ENCODE assay signal across 16 cellular contexts in the genomic region with DNA sequence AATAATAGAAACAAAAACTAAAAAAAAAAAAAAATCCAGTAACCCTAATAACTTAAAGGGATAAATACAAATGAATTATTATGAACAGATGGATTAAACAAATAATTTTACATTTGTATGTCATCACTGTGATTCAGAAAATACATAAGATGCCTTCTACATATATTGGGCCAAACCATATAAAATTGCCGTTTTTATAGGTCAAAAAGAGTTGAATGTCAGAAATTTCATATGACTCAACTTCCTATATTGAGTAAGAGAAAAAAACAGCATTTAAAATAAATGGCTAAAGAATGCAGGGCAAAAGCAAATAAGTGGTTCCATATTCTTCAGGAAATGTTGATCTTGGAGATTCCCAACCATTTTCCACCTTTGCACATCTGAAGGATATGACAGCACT.
A peak's percentile ranks its signal among the peaks of the same experiment; 100 is the strongest.
DNase-seq lines count a peak whose midpoint lies in the region; ATAC-seq and TF ChIP-seq lines count a peak whose summit lies in the region.
"Had no signal": no experiment of that assay in that cellular context is flagged by ENCODE, and none has a peak within 500 bp of the region (broad histone marks: within the 10 kb centered on the region; RNA-seq: fewer than 3 reads in every experiment).

No MANE protein-coding gene starts in this region.

- H3K36me3 ChIP-seq in ACC112 (ENCODE audit: insufficient read depth, low read length) = peaks cover 4% of the 10 kb centered on the region; the same call in 1 of the 2 replicates

- peak overlapping the region; percentile 57 for H3K27ac ChIP-seq in ACC112 (ENCODE audit: low read depth, low read length)

- peaks cover 12% of the 10 kb centered on the region for H3K79me2 ChIP-seq in ACC112 (ENCODE audit: control insufficient read depth, insufficient read depth, low read length, unreplicated experiment)

- H3K4me3 ChIP-seq in ACC112 (ENCODE audit: low read depth, low read length) (no peak overlapping the region), foreskin fibroblast (ENCODE audit: low read depth in 1 of 2, low read length in 2 of 2) (no peak overlapping the region)

- DNase-seq in GM03348 (ENCODE audit: low spot score) (peak; percentile 9), amniotic epithelial cell (ENCODE audit: low read depth) (peak; percentile 15), foreskin fibroblast (peak; percentile 38 to 43)
- DNase-seq: CD8-positive, alpha-beta memory T cell; HCEC 1CT; NCI-H1048; NCI-H146; NCI-H2227 treated with DMSO at 0.1 percent for 48 hours; NCI-H526; NK-92 treated with Interleukin-12 subunit alpha and Interleukin-12 subunit beta, amount 100 ng/mL, for 24 hours; SHP77 had no signal

- H3K27me3 ChIP-seq in ACC112 (ENCODE audit: insufficient read depth, low read length) = no peaks in the 10 kb centered on the region

- ATAC-seq in HG02610 (IDR thresholded peaks at IDR 0.05; ENCODE audit: unreplicated experiment) (no peak), HG03135 (IDR thresholded peaks at IDR 0.05; ENCODE audit: unreplicated experiment) (no peak), GM19452 (IDR thresholded peaks at IDR 0.05; ENCODE audit: unreplicated experiment) (no peak)
- ATAC-seq: Panc1 had no signal

- H2AFZ ChIP-seq in ACC112 (ENCODE audit: low read length, unreplicated experiment) = no peak overlapping the region

- H3K4me1 ChIP-seq in ACC112 (ENCODE audit: control insufficient read depth, insufficient read depth, low read length, unreplicated experiment) = peaks cover 17% of the 10 kb centered on the region

- TF ChIP-seq CTCF in foreskin fibroblast (IDR thresholded peaks at IDR 0.05; ENCODE audit: low read depth, low read length) = no peak
